18 cellular contexts compared by ENCODE assay signal in the genomic region with DNA sequence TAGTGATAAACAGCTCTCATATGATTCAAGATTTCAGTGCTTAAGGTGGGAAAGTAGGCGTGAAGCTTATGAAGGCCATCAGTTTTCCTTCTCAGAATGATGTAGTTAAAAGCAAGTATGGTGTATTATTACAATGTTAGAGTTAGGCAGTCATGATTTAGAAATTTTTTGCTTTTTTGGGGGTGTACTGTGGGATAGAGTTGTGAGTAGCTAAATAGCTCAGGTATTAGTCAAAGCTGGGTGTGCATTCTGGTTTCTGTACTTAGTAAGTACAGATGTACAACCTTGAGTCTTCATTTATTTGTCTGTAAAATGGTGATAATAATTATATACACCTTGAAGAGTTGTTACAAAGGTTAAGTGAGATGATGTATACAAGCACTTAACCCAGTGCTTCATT.
"Had no signal": no experiment of that assay in that cellular context is flagged by ENCODE, and none has a peak within 500 bp of the region (broad histone marks: within the 10 kb centered on the region; RNA-seq: fewer than 3 reads in every experiment).

No MANE protein-coding gene starts in this region.

- H3K4me1 ChIP-seq: ascending aorta, neural progenitor cell, sigmoid colon, stomach, testis, upper lobe of right lung had no signal

- H3K9me3 ChIP-seq: ascending aorta, ovary, sigmoid colon, stomach, testis, upper lobe of right lung had no signal

- H3K4me3 ChIP-seq: ascending aorta, lung, neural progenitor cell, ovary, sigmoid colon, stomach, testis, upper lobe of right lung had no signal

- DNase-seq: activated CD4-positive, alpha-beta T cell treated with anti-CD3 and anti-CD28 coated beads for 1 hour; activated CD4-positive, alpha-beta T cell treated with anti-CD3 and anti-CD28 coated beads, Interleukin-2, amount 50 U/mL, for 4 hours; activated naive CD4-positive, alpha-beta T cell treated with anti-CD3 and anti-CD28 coated beads for 36 hours; erythroblast; head of caudate nucleus; naive B cell; ovary; sigmoid colon; stimulated activated CD4-positive, alpha-beta T cell treated with anti-CD3 and anti-CD28 coated beads, Interleukin-1b, Interleukin-23, amount 100 ng/mL, for 48 hours; stomach; T-cell; T1000; testis; upper lobe of right lung had no signal

- ATAC-seq: activated T-helper 17 cell treated with anti-CD3 and anti-CD28 coated beads, Interleukin-2, amount 50 U/mL, for 72 hours; T-cell; upper lobe of right lung had no signal

- H3K27me3 ChIP-seq: ascending aorta, neural progenitor cell, ovary, sigmoid colon, stomach, testis, upper lobe of right lung had no signal

- H3K27ac ChIP-seq: ascending aorta, neural progenitor cell, ovary, sigmoid colon, stomach, testis, upper lobe of right lung had no signal
